In genomic region chrX:65528705-65529340, GRCh38 we compare ENCODE assay signal across 8 cellular contexts. TPM values are rescaled to one million over a fixed set of nuclear protein-coding genes. Genes with fewer than 3 reads are reported as not detected.
DNase-seq lines count a peak whose midpoint lies in the region; ATAC-seq, FAIRE-seq and TF ChIP-seq lines count a peak whose summit lies in the region.

No MANE protein-coding gene starts in this region.

- H2AFZ ChIP-seq in GM12878 (ENCODE audit: control insufficient read depth, low read depth, low read length): no peak overlapping the region

- SMC1A ChIA-PET in GM12878 (lab: Charles Lee; ENCODE audit: uncharacterized antibody, unreplicated experiment): interaction anchor here (0.6 to 1.0 kb wide), 3 partner anchors 14 to 1435 kb away, joined by 3 read pairs; no protein-coding TSS in a partner anchor

- WGBS in A549 (ENCODE audit: missing lambda C conversion rate): 33% methylated on average over 9 of the region's 9 CpGs
- 23% methylated on average over 9 of the region's 9 CpGs for WGBS in GM12878 (ENCODE audit: insufficient coverage, insufficient replicate concordance, low lambda C conversion rate, missing lambda C conversion rate)

- in situ Hi-C loops in GM12878 (cut with MboI): no loop called here

- no peaks in the 10 kb centered on the region for H3K27me3 ChIP-seq in GM12878 (replicated peaks in 1 of 2; ENCODE audit: control insufficient read depth in 2 of 2, insufficient read depth in 2 of 2, low read length in 1 of 2)

- TF ChIP-seq POLR2A in A549 (IDR thresholded peaks at IDR 0.05; ENCODE audit: low read length) (no peak), GM12878 (IDR thresholded peaks at IDR 0.05; ENCODE audit: low read depth, low read length) (no peak)

- peak; percentile 83 to 86 for ATAC-seq in A549
- ATAC-seq in HG03439 (IDR thresholded peaks at IDR 0.05; ENCODE audit: unreplicated experiment): peak; percentile 66
- peak; percentile 89 for ATAC-seq in GM12878
- ATAC-seq in HG03039 (IDR thresholded peaks at IDR 0.05; ENCODE audit: unreplicated experiment): no peak

- intact Hi-C loops in GM12878 (cut with micrococcal nuclease; ENCODE audit: unreplicated experiment): no loop called here
- intact Hi-C loops in kidney (cut with DNase I): no loop called here

- CTCF ChIA-PET in A549 (lab: Yijun Ruan, JAX) (interaction anchor here (0.6 to 3.1 kb wide), 17 partner anchors 8 to 474 kb away, joined by 3 to 10 read pairs (median 3); no protein-coding TSS in a partner anchor), GM12878 (lab: Yijun Ruan, JAX) (interaction anchor here (0.6 to 1.9 kb wide), 19 partner anchors 9 to 1983 kb away, joined by 3 to 9 read pairs (median 4); no protein-coding TSS in a partner anchor)

- no peaks in the 10 kb centered on the region for H4K20me1 ChIP-seq in GM12878 (ENCODE audit: control insufficient read depth, insufficient read depth)

- H3K36me3 ChIP-seq in GM12878 (ENCODE audit: control insufficient read depth in 2 of 2, insufficient read depth in 2 of 2, low read length in 1 of 2): peaks cover 2 to 9% of the 10 kb centered on the region in 2 experiments; a peak in 3 of 4 replicates
- H3K36me3 ChIP-seq in kidney (ENCODE audit: control insufficient read depth in 1 of 2, insufficient read depth in 2 of 2, low read length in 2 of 2): peaks cover 7 to 17% of the 10 kb centered on the region in 2 donors

- H3K79me2 ChIP-seq in GM12878 (ENCODE audit: control insufficient read depth, insufficient read depth, low read length): peaks cover 18% of the 10 kb centered on the region

- TF ChIP-seq EP300 in A549 (IDR thresholded peaks at IDR 0.05): no peak
- TF ChIP-seq EP300 in GM12878 (IDR thresholded peaks at IDR 0.05; ENCODE audit: borderline replicate concordance in 1 of 2, control insufficient read depth in 1 of 2, low read depth in 2 of 2, low read length in 2 of 2): no peak

- no peak overlapping the region for H3K9ac ChIP-seq in GM12878 (ENCODE audit: control insufficient read depth, insufficient read depth, low read length)
- no peak overlapping the region for H3K9ac ChIP-seq in kidney (ENCODE audit: low read length in 2 of 2)

- H3K4me2 ChIP-seq in A549 (no peak overlapping the region), GM12878 (ENCODE audit: control insufficient read depth, insufficient read depth) (no peak overlapping the region)

- peaks cover 8% of the 10 kb centered on the region; the same call in 1 of the 3 replicates for H3K4me1 ChIP-seq in A549
- no peaks in the 10 kb centered on the region for H3K4me1 ChIP-seq in GM12878 (ENCODE audit: control insufficient read depth, insufficient read depth, low read length)
- H3K4me1 ChIP-seq in kidney (ENCODE audit: control insufficient read depth in 1 of 2, insufficient read depth in 1 of 2, low read depth in 1 of 2, low read length in 2 of 2): peaks cover 0 to 8% of the 10 kb centered on the region in 2 donors

- H3K4me3 ChIP-seq in A549 (no peak overlapping the region), GM12878 (no peak overlapping the region), kidney (ENCODE audit: low read length in 2 of 2) (no peak overlapping the region)

- TF ChIP-seq RAD21 in A549 (conservative IDR thresholded peaks at IDR 0.05 in 1 of 2, IDR thresholded peaks at IDR 0.05 in 1 of 2): peak; percentile 46 to 54; a peak in 4 of 5 replicates
- TF ChIP-seq RAD21 in GM12878 (IDR thresholded peaks at IDR 0.05; ENCODE audit: insufficient read depth, low read depth, low read length): peak; percentile 65

- H3K9me3 ChIP-seq in A549 (no peaks in the 10 kb centered on the region), GM12878 (replicated peaks; ENCODE audit: control insufficient read depth, insufficient read depth, low read length) (no peaks in the 10 kb centered on the region), kidney (ENCODE audit: control insufficient read depth in 1 of 2, low read length in 2 of 2) (no peaks in the 10 kb centered on the region)

- RAD21 ChIA-PET in GM12878 (lab: Charles Lee; ENCODE audit: unreplicated experiment): interaction anchor here (1.3 kb wide), 1 partner anchor 77 kb away, joined by 3 read pairs; no protein-coding TSS in a partner anchor

- POLR2A ChIA-PET in A549 (lab: Yijun Ruan, JAX): no interaction called here
- POLR2A ChIA-PET in GM12878 (lab: Charles Lee): no interaction called here

- FAIRE-seq in A549 (lab: Jason Lieb, UNC): no peak
- FAIRE-seq in GM12878 (lab: Jason Lieb, UNC): peak; percentile 66
- no peak for FAIRE-seq in kidney (lab: Jason Lieb, UNC)

- TF ChIP-seq CTCF in A549 (IDR thresholded peaks at IDR 0.05) (peak; percentile 71), GM12873 (IDR thresholded peaks at IDR 0.05; ENCODE audit: insufficient read depth, low read depth, low read length, missing control alignments) (peak; percentile 100), GM12878 (IDR thresholded peaks at IDR 0.05 in 2 of 3, conservative IDR thresholded peaks at IDR 0.05 in 1 of 3; ENCODE audit: control insufficient read depth in 2 of 3, extremely low read depth in 1 of 3, insufficient read depth in 1 of 3, low read depth in 3 of 3, low read length in 3 of 3) (peak; percentile 92 to 100 (median 100)), kidney (IDR thresholded peaks at IDR 0.05; ENCODE audit: borderline replicate concordance, extremely low read depth, insufficient read depth) (peak; percentile 72)

- no peak overlapping the region for H3K27ac ChIP-seq in A549
- H3K27ac ChIP-seq in GM12878 (ENCODE audit: control insufficient read depth, insufficient read depth): no peak overlapping the region
- no peak overlapping the region for H3K27ac ChIP-seq in kidney (ENCODE audit: low read depth in 2 of 2, low read length in 2 of 2)

- DNase-seq in A549 (ENCODE audit: low read depth in 1 of 2, low spot score in 1 of 2): peak; percentile 25 to 75
- DNase-seq in T-helper 1 cell: peak in 4 of 5 donors; percentile 16 to 51 (median 30)
- DNase-seq in GM12878 (ENCODE audit: low read depth, low spot score): no peak
- no peak for DNase-seq in kidney
- peak; percentile 27 for DNase-seq in stimulated activated CD8-positive, alpha-beta memory T cell treated with anti-CD3 and anti-CD28 coated beads, Interleukin-12 subunit alpha, Interleukin-12 subunit beta, amount 100 ng/mL, for 1 hour (ENCODE audit: low read depth)

- no TSS peak for BruUV-seq in GM12878 (replicated peaks; lab: Mats Ljungman, UMichigan)

TF ChIP-seq in A549, 52 proteins besides CTCF, POLR2A, EP300 and RAD21:
- TF ChIP-seq FOSB (CRISPR knock-in tag; IDR thresholded peaks at IDR 0.05) (no peak), SMC3 (IDR thresholded peaks at IDR 0.05) (0 out of 3 replicates have a peak, but pooled peaks have one; percentile 13), POLR2AphosphoS2 (conservative IDR thresholded peaks at IDR 0.05; ENCODE audit: low read length) (no peak)
TF ChIP-seq in A549: peak in this region for 1.

TF ChIP-seq in GM12878, 131 proteins besides CTCF, POLR2A, EP300 and RAD21:
- TF ChIP-seq LARP7 (IDR thresholded peaks at IDR 0.05): no peak
- 0 out of 2 replicates have a peak, but pooled peaks have one; percentile 16 for TF ChIP-seq IRF4 (IDR thresholded peaks at IDR 0.05; ENCODE audit: low read depth, low read length)

RNA-seq across cellular contexts. Expression of gene LAS1L, which starts 5.8 kb away (rescaled TPM):
- 59.3 and 67.7 TPM in 2 replicates for polyA plus RNA-seq in A549 (2011; rRNA removed)
- polyA plus RNA-seq in A549 (2012; cell fraction: cytosol; rRNA removed): 86.7 and 92.7 TPM in 2 replicates
- 80.3 and 82.4 TPM in 2 replicates for polyA plus RNA-seq in A549 (2012; cell fraction: nucleus; rRNA removed)
- 70.9 to 75.8 TPM (median 72.0 TPM) in 3 replicates for polyA plus RNA-seq in A549 (2017; fragmentation: RNase III; extraction: RNeasy Plus Mini Kit Qiagen cat#74134 plus additional on column Dnase treatment)
- 36.7 and 54.7 TPM in 2 replicates for polyA minus RNA-seq in A549 (2011; rRNA and poly(A)+ RNA removed)
- 29.4 and 34.5 TPM in 2 replicates for total RNA-seq in GM12878 (2013; cell fraction: nucleolus; rRNA removed)
- total RNA-seq in GM12878 (2014; rRNA removed): 46.7 and 47.9 TPM in 2 replicates
- total RNA-seq in GM12878 (2014; rRNA removed; fragmentation: Illumina TruSeq; extraction: Trizol): 49.0 and 49.6 TPM in 2 replicates
- 60.7 and 62.6 TPM in 2 replicates for total RNA-seq in GM12878 (2021)
- 26.6 TPM for polyA plus RNA-seq in GM12878 (2011; ENCODE audit: low read depth)
- polyA plus RNA-seq in GM12878 (2011; rRNA removed): 38.3 and 50.2 TPM in 2 replicates
- 53.8 and 60.1 TPM in 2 replicates for polyA plus RNA-seq in GM12878 (2011; cell fraction: cytosol; rRNA removed)
- polyA plus RNA-seq in GM12878 (2011; cell fraction: nucleus; rRNA removed): 73.7 and 83.5 TPM in 2 replicates
- polyA plus RNA-seq in GM12878 (2012): 27.7 and 33.6 TPM in 2 replicates
- polyA plus RNA-seq in GM12878 (2014; fragmentation: Illumina TruSeq; extraction: Trizol): 57.4 and 66.0 TPM in 2 replicates
- 10 to 100 TPM; 27.4 to 43.1 TPM for polyA plus RNA-seq in GM12878 (2014; fragmentation: Nextera tagmentation; extraction: Ambion mirVana)
- 61.1 and 64.7 TPM in 2 replicates for polyA plus RNA-seq in GM12878 (2014; rRNA removed)
- 100 to 1,000 TPM in 1 of 2 experiments, 10 to 100 TPM in 1; 93.6 to 100 TPM for polyA plus RNA-seq in GM12878 (2016; fragmentation: Nextera tagmentation; extraction: Ambion mirVana)
- 33.8 and 34.7 TPM in 2 replicates for polyA minus RNA-seq in GM12878 (2011; rRNA and poly(A)+ RNA removed)
- 10.9 and 11.5 TPM in 2 replicates for polyA minus RNA-seq in GM12878 (2011; cell fraction: cytosol; rRNA and poly(A)+ RNA removed)
- polyA minus RNA-seq in GM12878 (2011; cell fraction: nucleus; rRNA and poly(A)+ RNA removed): 10.9 and 21.3 TPM in 2 replicates
- 30.2 TPM for total RNA-seq in kidney
- 25.4 TPM for polyA plus RNA-seq in kidney (ENCODE audit: insufficient read depth, low read depth, low replicate concordance)

Comparison
In these comparisons a context has a peak if more than half of its experiments do, and no peak if none do; other contexts are left out.
1. DNase-seq: peak in A549 (2 of 2), T-helper 1 cell (4 of 5) and stimulated activated CD8-positive, alpha-beta memory T cell treated with anti-CD3 and anti-CD28 coated beads, Interleukin-12 subunit alpha, Interleukin-12 subunit beta, amount 100 ng/mL, for 1 hour (single experiment); none in GM12878 (single experiment) and kidney (single experiment).
2. Of the 24 proteins assayed by ChIP-seq in both GM12878 and A549: peak only in GM12878: none; only in A549: SMC3; in both: CTCF and RAD21; in neither: 21.
3. Peak in every context shown above with its lines, with median percentiles within 50 percentile points of each other: CTCF ChIP-seq.